Comparison of ENCODE assay signal across 8 cellular contexts in the genomic region with DNA sequence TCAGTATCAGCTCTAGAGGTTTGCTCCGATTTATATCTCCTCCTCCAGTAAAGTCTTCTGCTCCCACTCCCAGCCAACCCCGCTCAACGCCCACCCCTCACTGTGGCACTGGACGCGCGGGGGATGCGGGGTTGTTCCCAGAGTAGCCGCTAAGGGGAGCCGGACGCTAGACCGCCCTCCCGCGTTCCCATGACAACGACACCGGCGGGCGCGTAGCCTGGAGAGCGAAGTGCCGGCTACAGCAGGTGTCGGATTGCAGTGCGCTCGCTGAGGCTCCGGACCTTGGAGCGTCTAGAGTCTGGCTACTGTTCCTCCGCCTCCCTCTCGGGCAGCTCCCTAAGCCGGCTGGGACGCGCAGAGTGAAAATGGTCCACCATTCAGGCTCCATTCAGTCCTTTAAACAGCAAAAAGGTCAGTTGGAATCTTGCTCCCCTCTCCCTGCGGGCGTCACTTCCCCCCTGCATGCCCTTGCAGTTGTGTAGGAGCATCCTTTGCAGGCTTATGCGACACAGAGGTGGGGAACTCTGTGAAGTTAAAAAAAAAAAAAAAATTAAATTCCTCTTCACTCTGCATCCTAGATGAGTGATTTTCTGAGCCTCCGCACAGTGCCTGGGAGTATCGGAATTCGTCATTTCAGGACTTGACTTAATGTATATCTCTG. TPM values are rescaled to one million over a fixed set of nuclear protein-coding genes. Genes with fewer than 3 reads are reported as not detected.
DNase-seq lines count a peak whose midpoint lies in the region; ATAC-seq and TF ChIP-seq lines count a peak whose summit lies in the region.

ANO3 (plus strand) TSS at position 220 of the 661 bp plus-strand sequence; CDS start at position 366, 146 bp downstream.

- no peak within 1 kb of the TSS for H3K9ac ChIP-seq in rectal smooth muscle tissue (ENCODE audit: low read length)

- no peak within 1 kb of the TSS for H3K4me3 Mint-ChIP-seq in activated naive CD8-positive, alpha-beta T cell treated with anti-CD3 and anti-CD28 coated beads, Interleukin-2, amount 50 U/mL, for 24 hours

- H3K4me3 ChIP-seq in AG09309 (ENCODE audit: control insufficient read depth, low read depth, low read length) (peak within 1 kb of the TSS; percentile 23), rectal smooth muscle tissue (ENCODE audit: low read length) (peak within 1 kb of the TSS; percentile 55)

- TF ChIP-seq CTCF in AG09309 (IDR thresholded peaks at IDR 0.05; ENCODE audit: control insufficient read depth, insufficient read depth, low read depth, low read length, missing control alignments) = peak; percentile 70

- H3K27ac ChIP-seq in rectal smooth muscle tissue (ENCODE audit: low read depth, low read length) = no peak within 1 kb of the TSS

- H3K4me1 ChIP-seq in rectal smooth muscle tissue (ENCODE audit: control insufficient read depth, insufficient read depth, low read length) = no peaks in the 10 kb centered on the region

- H3K27ac Mint-ChIP-seq in activated naive CD8-positive, alpha-beta T cell treated with anti-CD3 and anti-CD28 coated beads, Interleukin-2, amount 50 U/mL, for 24 hours = no peak within 1 kb of the TSS

- no peaks in the 10 kb centered on the region for H3K9me3 Mint-ChIP-seq in activated naive CD8-positive, alpha-beta T cell treated with anti-CD3 and anti-CD28 coated beads, Interleukin-2, amount 50 U/mL, for 24 hours

- no peaks in the 10 kb centered on the region for H3K4me1 Mint-ChIP-seq in activated naive CD8-positive, alpha-beta T cell treated with anti-CD3 and anti-CD28 coated beads, Interleukin-2, amount 50 U/mL, for 24 hours

- peak; percentile 18 for DNase-seq in AG09309 (ENCODE audit: low read depth)
- DNase-seq in NCI-H2029 treated with DMSO at 0.1 percent for 48 hours (lab: John Stamatoyannopoulos, UW) = peak; percentile 22
- peak; percentile 8 for DNase-seq in activated naive CD8-positive, alpha-beta T cell treated with anti-CD3 and anti-CD28 coated beads, Interleukin-2, amount 50 U/mL, for 24 hours
- peak; percentile 62 for DNase-seq in left ventricle myocardium superior
- no peak for DNase-seq in effector CD4-positive, alpha-beta T cell

- intact Hi-C loops in left ventricle myocardium superior (cut with micrococcal nuclease) = no loop called here

- no peaks in the 10 kb centered on the region for H3K36me3 Mint-ChIP-seq in activated naive CD8-positive, alpha-beta T cell treated with anti-CD3 and anti-CD28 coated beads, Interleukin-2, amount 50 U/mL, for 24 hours (ENCODE audit: low read depth)

- no peaks in the 10 kb centered on the region for H3K27me3 ChIP-seq in rectal smooth muscle tissue (ENCODE audit: control insufficient read depth, insufficient read depth, low read length)

- H3K27me3 Mint-ChIP-seq in activated naive CD8-positive, alpha-beta T cell treated with anti-CD3 and anti-CD28 coated beads, Interleukin-2, amount 50 U/mL, for 24 hours = peaks cover 27% of the 10 kb centered on the region

- H3K36me3 ChIP-seq in rectal smooth muscle tissue (ENCODE audit: control insufficient read depth, insufficient read depth, low read length) = no peaks in the 10 kb centered on the region

- peak; percentile 97 for ATAC-seq in GM18511 (IDR thresholded peaks at IDR 0.05; ENCODE audit: unreplicated experiment)
- ATAC-seq in HG02938 (IDR thresholded peaks at IDR 0.05; ENCODE audit: unreplicated experiment) = peak; percentile 90
- peak; percentile 20 for ATAC-seq in activated naive CD8-positive, alpha-beta T cell treated with anti-CD3 and anti-CD28 coated beads, Interleukin-2, amount 50 U/mL, for 24 hours
- ATAC-seq in left ventricle myocardium superior = peak; percentile 68

RNA-seq across cellular contexts. Expression of gene ANO3, which starts in this region (rescaled TPM):
- total RNA-seq in left ventricle myocardium superior = not detected

Comparison
In these comparisons a context has a peak if more than half of its experiments do, and no peak if none do; other contexts are left out.
1. Peak in DNase-seq and ATAC-seq in left ventricle myocardium superior; RNA of the gene not detected or under 1 TPM.
2. ATAC-seq: peak in every context shown above with its lines; median percentile 97 in GM18511; 90 in HG02938; 68 in left ventricle myocardium superior; 20 in activated naive CD8-positive, alpha-beta T cell treated with anti-CD3 and anti-CD28 coated beads, Interleukin-2, amount 50 U/mL, for 24 hours.